ENCODE assay signal across 7 cellular contexts in the genomic region with DNA sequence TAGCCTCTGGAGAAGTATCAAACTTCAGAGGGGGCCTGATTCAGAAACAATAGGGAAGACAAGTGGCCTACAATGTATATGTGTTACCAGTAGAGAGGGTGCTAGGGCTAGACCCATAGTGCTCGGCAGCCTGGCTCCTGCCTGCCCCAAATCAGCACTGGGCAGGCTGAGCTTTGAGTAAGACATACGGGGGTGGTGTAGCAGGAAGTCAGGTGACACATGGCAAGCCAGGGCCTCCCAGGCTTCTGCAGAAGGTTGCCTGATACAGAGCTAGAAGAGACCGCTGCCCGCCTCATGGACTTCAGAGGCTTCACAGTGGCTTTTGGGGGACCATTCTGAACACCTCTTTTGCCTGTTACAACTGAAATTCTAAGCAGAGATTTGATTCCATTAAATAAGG. TPM values are rescaled to one million over a fixed set of nuclear protein-coding genes. Genes with fewer than 3 reads are reported as not detected.
DNase-seq lines count a peak whose midpoint lies in the region; ATAC-seq, FAIRE-seq and TF ChIP-seq lines count a peak whose summit lies in the region.

No MANE protein-coding gene starts in this region.

- peak overlapping the region in 1 of 2 donors; percentile 17 for H3K27ac ChIP-seq in ovary

- POLR2A ChIA-PET in activated CD4-positive, alpha-beta T cell treated with anti-CD3 and anti-CD28 coated beads for 36 hours (lab: Charles Lee), result interaction anchor here (1.7 kb wide), 1 partner anchor 44 kb away, joined by 4 read pairs; a partner anchor contains a TSS

- CTCF ChIA-PET in activated CD4-positive, alpha-beta T cell treated with anti-CD3 and anti-CD28 coated beads for 36 hours (lab: Charles Lee), result interaction anchor here (0.7 to 1.6 kb wide), 6 partner anchors 9 to 294 kb away, joined by 3 to 5 read pairs (median 3); no protein-coding TSS in a partner anchor

- FAIRE-seq in D721Med (lab: Jason Lieb, UNC), result no peak

- peaks cover 24% of the 10 kb centered on the region for H3K4me1 ChIP-seq in ovary (ENCODE audit: insufficient read depth)

- peaks cover 66% of the 10 kb centered on the region for H3K4me1 Mint-ChIP-seq in activated CD4-positive, alpha-beta T cell treated with anti-CD3 and anti-CD28 coated beads for 36 hours
- peaks cover 73% of the 10 kb centered on the region for H3K4me1 Mint-ChIP-seq in stimulated activated naive CD8-positive, alpha-beta T cell treated with anti-CD3 and anti-CD28 coated beads, Interleukin-15, amount 100 ng/mL, for 72 hours

- H3K9me3 ChIP-seq in ovary, result no peaks in the 10 kb centered on the region

- no peaks in the 10 kb centered on the region for H3K36me3 ChIP-seq in ovary

- no peak for TF ChIP-seq EP300 in ovary (IDR thresholded peaks at IDR 0.05)

- WGBS in ovary, 3 donors, result 62 to 70% (median 68%) methylated on average over 4 of the region's 4 CpGs

- H3K27me3 ChIP-seq in ovary, result no peaks in the 10 kb centered on the region

- peak overlapping the region; percentile 40 for H3K4me3 Mint-ChIP-seq in activated CD4-positive, alpha-beta T cell treated with anti-CD3 and anti-CD28 coated beads for 36 hours
- peak overlapping the region; percentile 63 to 66 for H3K4me3 Mint-ChIP-seq in stimulated activated naive CD8-positive, alpha-beta T cell treated with anti-CD3 and anti-CD28 coated beads, Interleukin-15, amount 100 ng/mL, for 72 hours

- peaks cover 22% of the 10 kb centered on the region for H3K36me3 Mint-ChIP-seq in activated CD4-positive, alpha-beta T cell treated with anti-CD3 and anti-CD28 coated beads for 36 hours (ENCODE audit: low read depth)

- intact Hi-C loops in activated CD4-positive, alpha-beta T cell treated with anti-CD3 and anti-CD28 coated beads for 36 hours (cut with DNase I, micrococcal nuclease), result no loop called here
- intact Hi-C loops in ovary (cut with DNase I), result no loop called here

- no peak for TF ChIP-seq POLR2A in ovary (IDR thresholded peaks at IDR 0.05)

- ATAC-seq in activated CD4-positive, alpha-beta T cell treated with anti-CD3 and anti-CD28 coated beads for 36 hours, result peak; percentile 100
- peak; percentile 100 for ATAC-seq in stimulated activated naive CD8-positive, alpha-beta T cell treated with anti-CD3 and anti-CD28 coated beads, Interleukin-15, amount 100 ng/mL, for 72 hours
- ATAC-seq in HG03565 (IDR thresholded peaks at IDR 0.05; ENCODE audit: unreplicated experiment) (no peak), GM21367 (IDR thresholded peaks at IDR 0.05; ENCODE audit: unreplicated experiment) (no peak)

- no peaks in the 10 kb centered on the region for H3K9me3 Mint-ChIP-seq in activated CD4-positive, alpha-beta T cell treated with anti-CD3 and anti-CD28 coated beads for 36 hours (ENCODE audit: low read depth)
- no peaks in the 10 kb centered on the region for H3K9me3 Mint-ChIP-seq in stimulated activated naive CD8-positive, alpha-beta T cell treated with anti-CD3 and anti-CD28 coated beads, Interleukin-15, amount 100 ng/mL, for 72 hours

- peak overlapping the region; percentile 87 for H3K27ac Mint-ChIP-seq in activated CD4-positive, alpha-beta T cell treated with anti-CD3 and anti-CD28 coated beads for 36 hours
- H3K27ac Mint-ChIP-seq in stimulated activated naive CD8-positive, alpha-beta T cell treated with anti-CD3 and anti-CD28 coated beads, Interleukin-15, amount 100 ng/mL, for 72 hours, result peak overlapping the region in 1 of 2 donors; percentile 64

- TF ChIP-seq CTCF in ovary (IDR thresholded peaks at IDR 0.05) (no peak), D721Med (IDR thresholded peaks at IDR 0.05; ENCODE audit: insufficient read depth, missing control alignments) (no peak)

- H3K27me3 Mint-ChIP-seq in activated CD4-positive, alpha-beta T cell treated with anti-CD3 and anti-CD28 coated beads for 36 hours, result no peaks in the 10 kb centered on the region
- H3K27me3 Mint-ChIP-seq in stimulated activated naive CD8-positive, alpha-beta T cell treated with anti-CD3 and anti-CD28 coated beads, Interleukin-15, amount 100 ng/mL, for 72 hours, result no peaks in the 10 kb centered on the region

- no peak overlapping the region for H3K4me3 ChIP-seq in ovary

- peak; percentile 84 for DNase-seq in activated CD4-positive, alpha-beta T cell treated with anti-CD3 and anti-CD28 coated beads for 36 hours
- DNase-seq in activated naive CD8-positive, alpha-beta T cell treated with anti-CD3 and anti-CD28 coated beads, Interleukin-2, amount 50 U/mL, for 16 hours (ENCODE audit: low read depth, low spot score), result peak; percentile 11
- DNase-seq in ovary, result peak in 3 of 5 donors; percentile 24 to 29 (median 25)
- peak; percentile 43 to 47 for DNase-seq in stimulated activated naive CD8-positive, alpha-beta T cell treated with anti-CD3 and anti-CD28 coated beads, Interleukin-15, amount 100 ng/mL, for 72 hours
- no peak for DNase-seq in D721Med (ENCODE audit: insufficient read length, low spot score)

RNA-seq across cellular contexts. Expression of a gene that starts 43.4 kb away (rescaled TPM):
- total RNA-seq in activated CD4-positive, alpha-beta T cell treated with anti-CD3 and anti-CD28 coated beads for 36 hours, result 100 to 1,000 TPM; 139 to 152 TPM
- total RNA-seq in ovary, result 100 to 1,000 TPM in 4 of 7 donors, 10 to 100 TPM in 3; 51.7 to 124 (median 105) TPM
- 100 to 1,000 TPM in 1 of 2 donors, 10 to 100 TPM in 1; 68.9 to 131 TPM for polyA plus RNA-seq in ovary

Comparison
In these comparisons a context has a peak if more than half of its experiments do, and no peak if none do; other contexts are left out.
1. ATAC-seq: peak in activated CD4-positive, alpha-beta T cell treated with anti-CD3 and anti-CD28 coated beads for 36 hours (single experiment) and stimulated activated naive CD8-positive, alpha-beta T cell treated with anti-CD3 and anti-CD28 coated beads, Interleukin-15, amount 100 ng/mL, for 72 hours (single experiment); none in HG03565 (single experiment) and GM21367 (single experiment).